Comparison of ENCODE assay signal across 20 cellular contexts in genomic region chr4:11507920-11508319, GRCh38.
"Had no signal": no experiment of that assay in that cellular context is flagged by ENCODE, and none has a peak within 500 bp of the region (broad histone marks: within the 10 kb centered on the region; RNA-seq: fewer than 3 reads in every experiment).

No MANE protein-coding gene starts in this region.

- H3K36me3 ChIP-seq: heart right ventricle, lower lobe of right lung, neural progenitor cell, right lobe of liver, transverse colon, vagina, WERI-Rb-1 had no signal

- H3K27ac ChIP-seq: dorsolateral prefrontal cortex, epithelial cell of prostate, heart right ventricle, lower lobe of right lung, neural progenitor cell, right lobe of liver, skin epidermis, transverse colon, vagina, WERI-Rb-1 had no signal

- DNase-seq: activated CD4-positive, alpha-beta T cell treated with anti-CD3 and anti-CD28 coated beads, Interleukin-2, amount 50 U/mL, for 1 hour; activated CD4-positive, CD25-positive, alpha-beta regulatory T cell treated with anti-CD3 and anti-CD28 coated beads, Interleukin-2, amount 50 U/mL, for 72 hours; activated CD8-positive, alpha-beta T cell treated with anti-CD3 and anti-CD28 coated beads, Interleukin-2, amount 10 ng/mL, durations not matched to agents 7 days and 5 days; activated gamma-delta T cell; activated naive CD4-positive, alpha-beta T cell treated with anti-CD3 and anti-CD28 coated beads, Interleukin-2, amount 50 U/mL, for 16 hours; activated naive CD8-positive, alpha-beta T cell treated with anti-CD3 and anti-CD28 coated beads, Interleukin-2, amount 50 U/mL, for 24 hours; dorsolateral prefrontal cortex; endodermal cell; heart right ventricle; lower lobe of right lung; naive thymus-derived CD8-positive, alpha-beta T cell; right lobe of liver; stimulated activated CD4-positive, alpha-beta T cell treated with anti-CD3 and anti-CD28 coated beads, Interleukin-15, amount 100 ng/mL, for 24 hours; transverse colon; WERI-Rb-1 had no signal

- H3K4me1 ChIP-seq: lower lobe of right lung, neural progenitor cell, right lobe of liver had no signal

- H3K4me3 ChIP-seq: dorsolateral prefrontal cortex, heart right ventricle, lower lobe of right lung, neural progenitor cell, right lobe of liver, skin epidermis, transverse colon, vagina had no signal

- ATAC-seq: activated CD8-positive, alpha-beta T cell treated with anti-CD3 and anti-CD28 coated beads, Interleukin-2, amount 10 ng/mL, durations not matched to agents 7 days and 5 days; activated naive CD8-positive, alpha-beta T cell treated with anti-CD3 and anti-CD28 coated beads, Interleukin-2, amount 50 U/mL, for 24 hours; heart right ventricle; lower lobe of right lung; naive thymus-derived CD8-positive, alpha-beta T cell; right lobe of liver; stimulated activated memory B cell treated with anti-CD40 and anti-IgM and Interleukin-4, amounts not matched to agents 10 μg/mL and 1 μg/mL and 100 μg/mL, for 72 hours had no signal

- H3K9me3 ChIP-seq: heart right ventricle, lower lobe of right lung, right lobe of liver, transverse colon, vagina had no signal

- H3K27me3 ChIP-seq: heart right ventricle, neural progenitor cell, right lobe of liver, transverse colon, vagina had no signal
